Comparison of ENCODE assay signal across 26 cellular contexts in the genomic region with DNA sequence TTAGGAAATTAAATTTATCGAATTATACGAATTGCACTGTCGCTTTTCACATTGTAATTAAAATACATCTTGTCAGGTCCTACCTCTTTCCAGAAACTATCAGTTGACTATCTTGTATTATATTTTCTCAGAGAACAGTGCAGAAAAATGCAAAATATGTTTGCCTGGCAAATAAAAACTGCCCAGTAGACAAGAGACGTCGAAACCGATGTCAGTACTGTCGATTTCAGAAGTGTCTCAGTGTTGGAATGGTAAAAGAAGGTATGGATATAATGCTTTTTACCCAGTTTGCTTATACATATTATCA. TPM values are rescaled to one million over a fixed set of nuclear protein-coding genes. Genes with fewer than 3 reads are reported as not detected.
DNase-seq lines count a peak whose midpoint lies in the region; ATAC-seq, FAIRE-seq and TF ChIP-seq lines count a peak whose summit lies in the region.
"Had no signal": no experiment of that assay in that cellular context is flagged by ENCODE, and none has a peak within 500 bp of the region (broad histone marks: within the 10 kb centered on the region; RNA-seq: fewer than 3 reads in every experiment).

No MANE protein-coding gene starts in this region.

- ATAC-seq in K562 (no peak), lower lobe of right lung (no peak), PC-3 (no peak)
- ATAC-seq: GM12878 had no signal

- no peak for FAIRE-seq in K562 (lab: Jason Lieb, UNC)
- FAIRE-seq: A204.1, GM12892, GM18507 had no signal

- no peak for TF ChIP-seq POLR2A in K562 (conservative IDR thresholded peaks at IDR 0.05)

- no peak for TF ChIP-seq CTCF in K562 (IDR thresholded peaks at IDR 0.05 in 2 of 3, conservative IDR thresholded peaks at IDR 0.05 in 1 of 3; ENCODE audit: insufficient read depth in 2 of 3, low read depth in 1 of 3, low read length in 3 of 3)
- TF ChIP-seq CTCF in lower lobe of right lung (IDR thresholded peaks at IDR 0.05) = no peak
- TF ChIP-seq CTCF in PC-3 (conservative IDR thresholded peaks at IDR 0.05; ENCODE audit: low read depth, low read length) = no peak

- H4K20me1 ChIP-seq in K562 (replicated peaks; ENCODE audit: control insufficient read depth, insufficient read depth, low read length) (no peaks in the 10 kb centered on the region), PC-3 (ENCODE audit: low read length) (no peaks in the 10 kb centered on the region)
- H4K20me1 ChIP-seq: BLaER1 had no signal

- no peak overlapping the region for H3K4me2 ChIP-seq in K562 (ENCODE audit: insufficient read depth, low read length)
- no peak overlapping the region for H3K4me2 ChIP-seq in PC-3 (ENCODE audit: low read length)
- H3K4me2 ChIP-seq: BLaER1 had no signal

- no TSS peak for BruUV-seq in K562 (replicated peaks; lab: Mats Ljungman, UMichigan)
- BruUV-seq in PC-3 (replicated peaks; lab: Mats Ljungman, UMichigan) = no TSS peak

- POLR2A ChIA-PET in K562 (lab: Yijun Ruan, JAX) = no interaction called here
- POLR2A ChIA-PET in PC-3 (lab: Charles Lee; ENCODE audit: unreplicated experiment) = no interaction called here

- TF ChIP-seq EP300 in K562 (IDR thresholded peaks at IDR 0.05; ENCODE audit: low read length) = no peak

- H3K9ac ChIP-seq in K562 (ENCODE audit: insufficient read depth in 1 of 2, low read depth in 2 of 2, low read length in 2 of 2) (no peak overlapping the region), PC-3 (ENCODE audit: low read length) (no peak overlapping the region)
- H3K9ac ChIP-seq: BLaER1 had no signal

- intact Hi-C loops in K562 (cut with micrococcal nuclease) (no loop called here), lower lobe of right lung (cut with DNase I) (no loop called here), PC-3 (cut with micrococcal nuclease) (no loop called here)

- TF ChIP-seq RAD21 in K562 (CRISPR knock-in tag; conservative IDR thresholded peaks at IDR 0.05 in 1 of 2, IDR thresholded peaks at IDR 0.05 in 1 of 2) = no peak

- H2AFZ ChIP-seq in K562 (ENCODE audit: low read depth, low read length) (no peak overlapping the region), PC-3 (ENCODE audit: low read length) (no peak overlapping the region)

- in situ Hi-C loops in K562 (cut with MboI) = no loop called here

- H3K4me3 ChIP-seq in K562 (no peak overlapping the region), lower lobe of right lung (no peak overlapping the region), PC-3 (ENCODE audit: low read length) (no peak overlapping the region)
- H3K4me3 ChIP-seq: BLaER1, GM12878 had no signal

- H3K4me1 ChIP-seq in K562 (replicated peaks in 1 of 2; ENCODE audit: control insufficient read depth in 2 of 2, insufficient read depth in 2 of 2, low read length in 2 of 2) (peaks cover 0 to 9% of the 10 kb centered on the region in 2 experiments; a peak in 1 of 5 replicates), lower lobe of right lung (no peaks in the 10 kb centered on the region), PC-3 (ENCODE audit: insufficient read depth, low read length) (no peaks in the 10 kb centered on the region)
- H3K4me1 ChIP-seq: BE2C, BLaER1 had no signal

- DNase-seq in NCI-H526 (lab: John Stamatoyannopoulos, UW) (peak; percentile 27 to 34), K562 (ENCODE audit: extremely low read depth in 1 of 4, low spot score in 3 of 4) (no peak), NCI-H2227 treated with DMSO at 0.1 percent for 48 hours (lab: John Stamatoyannopoulos, UW) (no peak), lower lobe of right lung (no peak), PC-3 (no peak)
- DNase-seq: 8988T; ACHN; BE2C; C1 segment of cervical spinal cord; CD4-positive, alpha-beta memory T cell; CD4-positive, CD25-positive, alpha-beta regulatory T cell; CD8-positive, alpha-beta memory T cell; COR-L47; DMS 273 treated with DMSO at 0.1 percent for 48 hours; DMS153; DMS53; DMS79; DND-41; EL; GDM1 had no signal

- H3F3A ChIP-seq in PC-3 (ENCODE audit: low read length, unreplicated experiment) = no peaks in the 10 kb centered on the region

- H3K79me2 ChIP-seq in K562 (ENCODE audit: control insufficient read depth, insufficient read depth, low read length) = no peaks in the 10 kb centered on the region
- H3K79me2 ChIP-seq in PC-3 (ENCODE audit: low read length) = no peaks in the 10 kb centered on the region

- H3K9me3 ChIP-seq in K562 (replicated peaks; ENCODE audit: control insufficient read depth, insufficient read depth, low read depth, low read length) (no peaks in the 10 kb centered on the region; the same call in 1 of the 2 replicates), lower lobe of right lung (no peaks in the 10 kb centered on the region), PC-3 (ENCODE audit: low read length) (no peaks in the 10 kb centered on the region)
- H3K9me3 ChIP-seq: BE2C, BLaER1 had no signal

- no peaks in the 10 kb centered on the region for H3K9me1 ChIP-seq in K562 (ENCODE audit: control insufficient read depth, insufficient read depth, low read length)

- WGBS in K562 (ENCODE audit: insufficient coverage, low coverage, missing lambda C conversion rate) = 2% methylated on average over 7 of the region's 7 CpGs

- CTCF ChIA-PET in K562 (lab: Yijun Ruan, JAX; ENCODE audit: low intra/inter-chr PET ratio) = no interaction called here
- CTCF ChIA-PET in PC-3 (lab: Charles Lee) = no interaction called here

- H3K36me3 ChIP-seq in K562 (ENCODE audit: control insufficient read depth, insufficient read depth, low read length) = no peaks in the 10 kb centered on the region
- H3K36me3 ChIP-seq in lower lobe of right lung = no peaks in the 10 kb centered on the region
- H3K36me3 ChIP-seq in PC-3 (ENCODE audit: low read depth, low read length) = no peaks in the 10 kb centered on the region
- H3K36me3 ChIP-seq: BE2C, BLaER1 had no signal

- H3K27ac ChIP-seq in K562 (ENCODE audit: extremely low read depth, low read depth, low read length) = no peak overlapping the region
- no peak overlapping the region for H3K27ac ChIP-seq in lower lobe of right lung
- H3K27ac ChIP-seq in PC-3 (ENCODE audit: low read length) = no peak overlapping the region
- H3K27ac ChIP-seq: BLaER1 had no signal

- no peaks in the 10 kb centered on the region for H3K9me2 ChIP-seq in PC-3 (replicated peaks; ENCODE audit: low read length)

- H3K27me3 ChIP-seq in K562 (ENCODE audit: control insufficient read depth in 2 of 2, insufficient read depth in 2 of 2, low read length in 2 of 2) = peaks cover 16 to 24% of the 10 kb centered on the region in 2 experiments
- H3K27me3 ChIP-seq in lower lobe of right lung (ENCODE audit: low read depth) = peaks cover 25% of the 10 kb centered on the region
- H3K27me3 ChIP-seq in PC-3 (ENCODE audit: low read length) = no peaks in the 10 kb centered on the region

TF ChIP-seq in K562, 482 proteins besides CTCF, POLR2A, EP300 and RAD21:
- TF ChIP-seq CBX8 (IDR thresholded peaks at IDR 0.05; ENCODE audit: borderline replicate concordance, extremely low read depth, low read depth, low read length, poor library complexity, severe bottlenecking) (peak; percentile 46), BMI1 (IDR thresholded peaks at IDR 0.05; ENCODE audit: low read length) (peak; percentile 65), ZFP36 (IDR thresholded peaks at IDR 0.05; ENCODE audit: low read depth, low read length, partially characterized antibody) (peak; percentile 29), CBX2 (IDR thresholded peaks at IDR 0.05; ENCODE audit: insufficient read depth, low read length, poor library complexity, severe bottlenecking) (peak; percentile 83)
- TF ChIP-seq, protein P1, sequence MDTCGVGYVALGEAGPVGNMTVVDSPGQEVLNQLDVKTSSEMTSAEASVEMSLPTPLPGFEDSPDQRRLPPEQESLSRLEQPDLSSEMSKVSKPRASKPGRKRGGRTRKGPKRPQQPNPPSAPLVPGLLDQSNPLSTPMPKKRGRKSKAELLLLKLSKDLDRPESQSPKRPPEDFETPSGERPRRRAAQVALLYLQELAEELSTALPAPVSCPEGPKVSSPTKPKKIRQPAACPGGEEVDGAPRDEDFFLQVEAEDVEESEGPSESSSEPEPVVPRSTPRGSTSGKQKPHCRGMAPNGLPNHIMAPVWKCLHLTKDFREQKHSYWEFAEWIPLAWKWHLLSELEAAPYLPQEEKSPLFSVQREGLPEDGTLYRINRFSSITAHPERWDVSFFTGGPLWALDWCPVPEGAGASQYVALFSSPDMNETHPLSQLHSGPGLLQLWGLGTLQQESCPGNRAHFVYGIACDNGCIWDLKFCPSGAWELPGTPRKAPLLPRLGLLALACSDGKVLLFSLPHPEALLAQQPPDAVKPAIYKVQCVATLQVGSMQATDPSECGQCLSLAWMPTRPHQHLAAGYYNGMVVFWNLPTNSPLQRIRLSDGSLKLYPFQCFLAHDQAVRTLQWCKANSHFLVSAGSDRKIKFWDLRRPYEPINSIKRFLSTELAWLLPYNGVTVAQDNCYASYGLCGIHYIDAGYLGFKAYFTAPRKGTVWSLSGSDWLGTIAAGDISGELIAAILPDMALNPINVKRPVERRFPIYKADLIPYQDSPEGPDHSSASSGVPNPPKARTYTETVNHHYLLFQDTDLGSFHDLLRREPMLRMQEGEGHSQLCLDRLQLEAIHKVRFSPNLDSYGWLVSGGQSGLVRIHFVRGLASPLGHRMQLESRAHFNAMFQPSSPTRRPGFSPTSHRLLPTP (IDR thresholded peaks at IDR 0.05; ENCODE audit: borderline replicate concordance, extremely low read depth, insufficient read length) = no peak
TF ChIP-seq in K562: peak in this region for 4.

RNA-seq across cellular contexts. Expression of a gene that starts 10.8 kb away (rescaled TPM):
- 0.11 TPM in 1 of 2 replicates, not detected in the other for total RNA-seq in K562 (2011; cell fraction: chromatin; rRNA removed; ENCODE audit: low replicate concordance)
- total RNA-seq in K562 (2011; cell fraction: nucleolus; rRNA removed) = 0.17 TPM in 1 of 2 replicates, not detected in the other
- not detected in 2 replicates for total RNA-seq in K562 (2011; cell fraction: nucleoplasm; rRNA removed)
- total RNA-seq in K562 (2014; rRNA removed) (0.04 TPM in 1 of 2 replicates, not detected in the other), K562 (2014; rRNA removed; fragmentation: Illumina TruSeq; extraction: Trizol) (0.04 TPM in 1 of 2 replicates, not detected in the other), K562 (2015; rRNA removed; fragmentation: Illumina TruSeq; extraction: Trizol) (0.04 TPM in 1 of 2 replicates, not detected in the other), K562 (2021) (0.07 TPM in 1 of 2 replicates, not detected in the other), lower lobe of right lung (1.7 TPM), PC-3 (2014; rRNA removed) (0.77 and 0.98 TPM in 2 replicates)
- polyA plus RNA-seq in K562 (2011; rRNA removed) (0.03 TPM in 1 of 2 replicates, not detected in the other), K562 (2014; fragmentation: Illumina TruSeq; extraction: Trizol) (not detected in 2 replicates), K562 (2014; fragmentation: Nextera tagmentation; extraction: Ambion mirVana) (not detected), K562 (2014; rRNA removed) (0.12 TPM in 1 of 2 replicates, not detected in the other)
- not detected in 2 replicates for polyA plus RNA-seq in K562 (2011; cell fraction: cytosol; rRNA removed)
- polyA plus RNA-seq in K562 (2011; cell fraction: nucleus; rRNA removed) = 0.03 and 0.06 TPM in 2 replicates
- 0.01 TPM in 1 of 2 replicates, not detected in the other for polyA plus RNA-seq in K562 (2012)
- polyA minus RNA-seq in K562 (2011; rRNA and poly(A)+ RNA removed) = 0.04 and 0.15 TPM in 2 replicates
- polyA minus RNA-seq in K562 (2011; cell fraction: cytosol; rRNA and poly(A)+ RNA removed) = 0.46 TPM in 1 of 2 replicates, not detected in the other
- polyA minus RNA-seq in K562 (2011; cell fraction: nucleus; rRNA and poly(A)+ RNA removed) = under 0.01 and 0.22 TPM in 2 replicates
- total RNA-seq: G401 had no signal

Comparison
In these comparisons a context has a peak if more than half of its experiments do, and no peak if none do; other contexts are left out.
1. DNase-seq: peak in NCI-H526 (2 of 2); none in K562 (0 of 4), NCI-H2227 treated with DMSO at 0.1 percent for 48 hours (single experiment), lower lobe of right lung (single experiment) and PC-3 (single experiment).